Comparison of ENCODE assay signal across 34 cellular contexts in genomic region chr9:38724749-38725148, GRCh38. TPM values are rescaled to one million over a fixed set of nuclear protein-coding genes. Genes with fewer than 3 reads are reported as not detected.
"Had no signal": no experiment of that assay in that cellular context is flagged by ENCODE, and none has a peak within 500 bp of the region (broad histone marks: within the 10 kb centered on the region; RNA-seq: fewer than 3 reads in every experiment).

No MANE protein-coding gene starts in this region.

- H3K9me3 ChIP-seq: gastrocnemius medialis, psoas muscle, sigmoid colon, stomach, thyroid gland, upper lobe of left lung had no signal

- H3K4me3 Mint-ChIP-seq: activated CD4-positive, alpha-beta memory T cell treated with anti-CD3 and anti-CD28 coated beads for 36 hours; activated CD4-positive, alpha-beta T cell treated with anti-CD3 and anti-CD28 coated beads, Interleukin-2, amount 10 ng/mL, durations not matched to agents 24 days and 14 days; activated naive CD4-positive, alpha-beta T cell treated with anti-CD3 and anti-CD28 coated beads, Interleukin-2, amount 10 ng/mL, durations not matched to agents 7 days and 5 days; activated T-helper 1 cell treated with anti-CD3 and anti-CD28 coated beads, Interleukin-12 subunit alpha, Interleukin-12 subunit beta, Interleukin-2, Interleukin-4 antibody, amounts not matched to agents 30 ng/mL and 10 ng/mL and 1 ng/mL, durations not matched to agents 14 hours and 24 hours and 36 hours; natural killer cell; neural progenitor cell; stimulated activated naive B cell treated with anti-CD40 and anti-IgM and Interleukin-4, amounts not matched to agents 10 μg/mL and 1 μg/mL and 100 μg/mL, for 72 hours had no signal

- H3K27ac Mint-ChIP-seq: activated CD4-positive, alpha-beta memory T cell treated with anti-CD3 and anti-CD28 coated beads for 36 hours; activated CD4-positive, alpha-beta T cell treated with anti-CD3 and anti-CD28 coated beads, Interleukin-2, amount 10 ng/mL, durations not matched to agents 24 days and 14 days; activated naive CD4-positive, alpha-beta T cell treated with anti-CD3 and anti-CD28 coated beads, Interleukin-2, amount 10 ng/mL, durations not matched to agents 7 days and 5 days; activated T-helper 1 cell treated with anti-CD3 and anti-CD28 coated beads, Interleukin-12 subunit alpha, Interleukin-12 subunit beta, Interleukin-2, Interleukin-4 antibody, amounts not matched to agents 30 ng/mL and 10 ng/mL and 1 ng/mL, durations not matched to agents 14 hours and 24 hours and 36 hours; natural killer cell; neural progenitor cell; stimulated activated naive B cell treated with anti-CD40 and anti-IgM and Interleukin-4, amounts not matched to agents 10 μg/mL and 1 μg/mL and 100 μg/mL, for 72 hours had no signal

- H3K27me3 Mint-ChIP-seq: activated CD4-positive, alpha-beta T cell treated with anti-CD3 and anti-CD28 coated beads, Interleukin-2, amount 10 ng/mL, durations not matched to agents 24 days and 14 days; activated naive CD4-positive, alpha-beta T cell treated with anti-CD3 and anti-CD28 coated beads, Interleukin-2, amount 10 ng/mL, durations not matched to agents 7 days and 5 days had no signal

- H3K4me1 Mint-ChIP-seq: activated CD4-positive, alpha-beta T cell treated with anti-CD3 and anti-CD28 coated beads, Interleukin-2, amount 10 ng/mL, durations not matched to agents 24 days and 14 days; activated naive CD4-positive, alpha-beta T cell treated with anti-CD3 and anti-CD28 coated beads, Interleukin-2, amount 10 ng/mL, durations not matched to agents 7 days and 5 days; natural killer cell; stimulated activated naive B cell treated with anti-CD40 and anti-IgM and Interleukin-4, amounts not matched to agents 10 μg/mL and 1 μg/mL and 100 μg/mL, for 72 hours had no signal

- H3K36me3 Mint-ChIP-seq: activated CD4-positive, alpha-beta memory T cell treated with anti-CD3 and anti-CD28 coated beads for 36 hours; activated naive CD4-positive, alpha-beta T cell treated with anti-CD3 and anti-CD28 coated beads, Interleukin-2, amount 10 ng/mL, durations not matched to agents 7 days and 5 days; natural killer cell; neural progenitor cell; stimulated activated naive B cell treated with anti-CD40 and anti-IgM and Interleukin-4, amounts not matched to agents 10 μg/mL and 1 μg/mL and 100 μg/mL, for 72 hours had no signal

- ATAC-seq: gastrocnemius medialis; natural killer cell; psoas muscle; stimulated activated naive B cell treated with anti-CD40 and anti-IgM and Interleukin-4, amounts not matched to agents 10 μg/mL and 1 μg/mL and 100 μg/mL, for 72 hours had no signal

- DNase-seq: activated CD4-positive, alpha-beta memory T cell treated with anti-CD3 and anti-CD28 coated beads for 36 hours; activated CD4-positive, alpha-beta T cell treated with anti-CD3 and anti-CD28 coated beads, Interleukin-2, amount 10 ng/mL, durations not matched to agents 24 days and 14 days; activated CD4-positive, CD25-positive, alpha-beta regulatory T cell treated with anti-CD3 and anti-CD28 coated beads, Interleukin-2, amount 50 U/mL, for 72 hours; activated CD8-positive, alpha-beta memory T cell treated with anti-CD3 and anti-CD28 coated beads, Interleukin-2, amount 50 U/mL, for 4 hours; activated effector memory CD4-positive, alpha-beta T cell treated with anti-CD3 and anti-CD28 coated beads, Interleukin-2, amount 50 U/mL, for 16 hours; activated naive CD4-positive, alpha-beta T cell treated with anti-CD3 and anti-CD28 coated beads, Interleukin-2, amount 10 ng/mL, durations not matched to agents 7 days and 5 days; activated T-cell treated with anti-CD3 and anti-CD28 coated beads, Interleukin-2, amount 50 U/mL, for 1 hour; amniotic stem cell; brain microvascular endothelial cell; dorsolateral prefrontal cortex; effector memory CD4-positive, alpha-beta T cell; erythroblast; gastrocnemius medialis; glutamatergic neuron; mammary epithelial cell; natural killer cell; occipital lobe; psoas muscle; sigmoid colon; stimulated activated CD4-positive, alpha-beta T cell treated with anti-CD3 and anti-CD28 coated beads, Interleukin-2, amount 100 ng/mL, for 24 hours; stimulated activated naive B cell treated with anti-CD40 and anti-IgM and Interleukin-4, amounts not matched to agents 10 μg/mL and 1 μg/mL and 100 μg/mL, for 72 hours; stomach; T-helper 9 cell; thyroid gland; upper lobe of left lung; WERI-Rb-1 had no signal

RNA-seq across cellular contexts. Expression of gene FAM240B, which starts 4.8 kb away (rescaled TPM):
- total RNA-seq: activated CD4-positive, alpha-beta memory T cell treated with anti-CD3 and anti-CD28 coated beads for 36 hours; activated CD4-positive, alpha-beta T cell treated with anti-CD3 and anti-CD28 coated beads, Interleukin-2, amount 10 ng/mL, durations not matched to agents 24 days and 14 days; activated CD8-positive, alpha-beta memory T cell treated with anti-CD3 and anti-CD28 coated beads for 36 hours; activated T-helper 1 cell treated with anti-CD3 and anti-CD28 coated beads, Interleukin-12 subunit alpha, Interleukin-12 subunit beta, Interleukin-2, Interleukin-4 antibody, amounts not matched to agents 30 ng/mL and 10 ng/mL and 1 ng/mL, durations not matched to agents 14 hours and 24 hours and 36 hours; astrocyte; cardiac septum; cerebellum; dorsolateral prefrontal cortex; gastrocnemius medialis; liver; mammary epithelial cell; natural killer cell; occipital lobe; sigmoid colon; smooth muscle cell; stomach; thyroid gland; upper lobe of left lung had no signal
